Comparison of ENCODE assay signal across 8 cellular contexts in the genomic region with DNA sequence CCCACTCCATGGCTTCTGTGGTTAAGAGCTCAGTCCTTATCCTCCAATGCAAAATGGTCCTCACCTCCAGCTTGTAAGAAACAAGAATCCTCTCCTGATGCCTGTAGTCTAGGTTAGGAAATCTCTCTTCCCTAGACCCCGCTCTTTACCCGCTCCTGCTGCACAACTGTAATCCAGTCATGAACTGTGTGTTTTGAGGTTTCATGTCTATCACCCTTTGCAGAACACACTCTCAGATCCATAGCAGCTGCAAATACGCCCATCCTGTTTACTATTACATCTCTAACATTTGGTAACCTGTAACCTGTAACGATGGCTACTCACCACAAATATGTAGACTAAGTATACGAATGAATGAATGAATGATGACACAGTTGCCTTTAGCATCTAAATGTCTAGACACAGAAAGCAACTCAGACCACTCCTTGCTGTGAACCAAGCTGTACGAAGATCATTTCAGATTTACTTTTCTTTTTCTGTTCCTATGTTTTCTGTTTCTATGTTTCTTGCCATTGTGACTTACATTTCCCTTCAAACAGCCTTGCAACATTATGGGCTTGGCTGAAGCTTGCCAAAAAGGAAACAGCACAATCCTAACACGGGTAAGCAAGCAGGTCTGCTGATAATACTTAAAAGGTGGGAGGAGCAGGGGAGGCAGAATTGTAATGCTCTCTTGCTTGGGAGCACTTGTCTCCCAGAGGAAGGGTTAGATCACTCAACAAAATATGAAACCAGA. TPM values are rescaled to one million over a fixed set of nuclear protein-coding genes. Genes with fewer than 3 reads are reported as not detected.
DNase-seq lines count a peak whose midpoint lies in the region; ATAC-seq and TF ChIP-seq lines count a peak whose summit lies in the region.

No MANE protein-coding gene starts in this region.

- DNase-seq in HFFc6 (peak; percentile 58), left ventricle myocardium superior (no peak), SIG-M5 (lab: John Stamatoyannopoulos, UW) (no peak), OCI-M2 (lab: John Stamatoyannopoulos, UW; ENCODE audit: unreplicated experiment) (no peak), GM10266 (ENCODE audit: extremely low spot score) (no peak)
- no peak for DNase-seq in stimulated activated CD4-positive, alpha-beta T cell treated with anti-CD3 and anti-CD28 coated beads, Interleukin-15, amount 100 ng/mL, for 24 hours

- peaks cover 5% of the 10 kb centered on the region; the same call in 1 of the 2 replicates for H3K36me3 Mint-ChIP-seq in HFFc6 (ENCODE audit: low read depth)

- H3K4me3 Mint-ChIP-seq in HFFc6 = no peak overlapping the region

- peaks cover 49% of the 10 kb centered on the region for H3K4me1 ChIP-seq in OCI-LY3 (ENCODE audit: low read length)

- H3K9me3 ChIP-seq in OCI-LY3 (ENCODE audit: insufficient read depth, low read length) = no peaks in the 10 kb centered on the region

- ATAC-seq in GM18873 (IDR thresholded peaks at IDR 0.05; ENCODE audit: low FRiP score, unreplicated experiment) (peak; percentile 53), left ventricle myocardium superior (peak; percentile 60)

- H3K4me1 Mint-ChIP-seq in HFFc6 (ENCODE audit: low read depth) = peaks cover 15% of the 10 kb centered on the region

- no peaks in the 10 kb centered on the region for H3K36me3 ChIP-seq in OCI-LY3 (replicated peaks; ENCODE audit: low read depth, low read length)

- H3K4me2 ChIP-seq in OCI-LY3 (ENCODE audit: low read length) = peak overlapping the region; percentile 71

- no peaks in the 10 kb centered on the region for H3K79me2 ChIP-seq in OCI-LY3 (ENCODE audit: low read length)

- intact Hi-C loops in left ventricle myocardium superior (cut with micrococcal nuclease) = no loop called here

- peaks cover 1% of the 10 kb centered on the region; the same call in 1 of the 2 replicates for H3K27me3 Mint-ChIP-seq in HFFc6 (ENCODE audit: insufficient read depth)

- H3K9ac ChIP-seq in OCI-LY3 (ENCODE audit: low read length) = peak overlapping the region; percentile 10; the same call in 1 of the 2 replicates

- H3K27me3 ChIP-seq in OCI-LY3 (ENCODE audit: low read depth, low read length) = no peaks in the 10 kb centered on the region

- H3K27ac ChIP-seq in OCI-LY3 (ENCODE audit: low read length) = peak overlapping the region; percentile 41; the same call in 1 of the 2 replicates

- H3K4me3 ChIP-seq in OCI-LY3 (ENCODE audit: low read length) = peak overlapping the region; percentile 42

- no peak overlapping the region for H3K27ac Mint-ChIP-seq in HFFc6

- H4K20me1 ChIP-seq in OCI-LY3 (ENCODE audit: insufficient read depth, low read length) = no peaks in the 10 kb centered on the region

- H3K9me3 Mint-ChIP-seq in HFFc6 = no peaks in the 10 kb centered on the region

- no peak overlapping the region; the same call in 1 of the 2 replicates for H2AFZ ChIP-seq in OCI-LY3 (ENCODE audit: low read depth, low read length)

- TF ChIP-seq CTCF in HFFc6 (IDR thresholded peaks at IDR 0.05) (no peak), OCI-LY3 (IDR thresholded peaks at IDR 0.05; ENCODE audit: low read depth, low read length) (no peak), GM10266 (IDR thresholded peaks at IDR 0.05; ENCODE audit: control insufficient read depth, insufficient read depth, low read depth, missing control alignments) (no peak)

RNA-seq across cellular contexts. Expression of gene EPHA4, which starts 53.7 kb away (rescaled TPM):
- 10 to 100 TPM; 41.4 to 65.3 (median 51.9) TPM for total RNA-seq in HFFc6 (2021; fragmentation: NEBNext Ultra II Directional; extraction: Animal tissue kit (Norgen Biotek cat#: 25700))
- total RNA-seq in left ventricle myocardium superior = 16.3 TPM
